Comparison of ENCODE assay signal across 14 cellular contexts in genomic region chr20:48821261-48821910, GRCh38. TPM values are rescaled to one million over a fixed set of nuclear protein-coding genes. Genes with fewer than 3 reads are reported as not detected.
A peak's percentile ranks its signal among the peaks of the same experiment; 100 is the strongest.
DNase-seq lines count a peak whose midpoint lies in the region; ATAC-seq, FAIRE-seq and TF ChIP-seq lines count a peak whose summit lies in the region.
"Had no signal": no experiment of that assay in that cellular context is flagged by ENCODE, and none has a peak within 500 bp of the region (broad histone marks: within the 10 kb centered on the region; RNA-seq: fewer than 3 reads in every experiment).

No MANE protein-coding gene starts in this region.

- no peak overlapping the region for H3K4me3 ChIP-seq in A673 (ENCODE audit: low read depth, low read length, poor library complexity, severe bottlenecking)
- H3K4me3 ChIP-seq in endodermal cell (ENCODE audit: low read length), result no peak overlapping the region
- peak overlapping the region in 1 of 2 donors; percentile 13 for H3K4me3 ChIP-seq in left lung
- H3K4me3 ChIP-seq: ascending aorta, ovary had no signal

- H3K36me3 Mint-ChIP-seq in effector memory CD8-positive, alpha-beta T cell (ENCODE audit: insufficient read depth), result peaks cover 68% of the 10 kb centered on the region
- peaks cover 52% of the 10 kb centered on the region for H3K36me3 Mint-ChIP-seq in endodermal cell (ENCODE audit: low read depth)

- H3K4me1 ChIP-seq in A673 (ENCODE audit: insufficient read depth, low read length, poor library complexity, severe bottlenecking), result peaks cover 65% of the 10 kb centered on the region
- H3K4me1 ChIP-seq in endodermal cell (ENCODE audit: control insufficient read depth, insufficient read depth, low read length), result peaks cover 25% of the 10 kb centered on the region
- H3K4me1 ChIP-seq in left lung, result peaks cover 10 to 98% of the 10 kb centered on the region in 2 donors

- H3K27me3 ChIP-seq in A673 (replicated peaks; ENCODE audit: insufficient read depth, low read depth, low read length, poor library complexity) (no peaks in the 10 kb centered on the region), endodermal cell (ENCODE audit: control insufficient read depth, insufficient read depth, low read length, poor library complexity, severe bottlenecking) (no peaks in the 10 kb centered on the region), left lung (peaks cover 0 to 92% of the 10 kb centered on the region in 2 donors)
- H3K27me3 ChIP-seq: ascending aorta, heart left ventricle, ovary had no signal

- no peak for TF ChIP-seq CTCF in A673 (conservative IDR thresholded peaks at IDR 0.05; ENCODE audit: low read depth, low read length)
- no peak for TF ChIP-seq CTCF in endodermal cell (conservative IDR thresholded peaks at IDR 0.05)
- TF ChIP-seq CTCF in left lung (IDR thresholded peaks at IDR 0.05), result no peak

- H3K27ac ChIP-seq in A673 (ENCODE audit: low read depth, low read length, poor library complexity, severe bottlenecking), result peak overlapping the region; percentile 26
- no peak overlapping the region for H3K27ac ChIP-seq in endodermal cell (ENCODE audit: low read depth, low read length)
- peak overlapping the region in 1 of 2 donors; percentile 97 for H3K27ac ChIP-seq in left lung
- H3K27ac ChIP-seq: ovary had no signal

- H3K9me3 ChIP-seq in A673 (ENCODE audit: low read depth, low read length, poor library complexity, severe bottlenecking) (no peaks in the 10 kb centered on the region), endodermal cell (ENCODE audit: control insufficient read depth, low read length) (no peaks in the 10 kb centered on the region), left lung (no peaks in the 10 kb centered on the region)
- H3K9me3 ChIP-seq: ascending aorta, heart left ventricle, ovary had no signal

- DNase-seq in A673 (ENCODE audit: low spot score), result no peak
- DNase-seq in GM19239 (ENCODE audit: insufficient read length, low spot score), result no peak
- DNase-seq in SKM-1 (lab: John Stamatoyannopoulos, UW; ENCODE audit: unreplicated experiment), result peak; percentile 54
- no peak for DNase-seq in effector memory CD8-positive, alpha-beta T cell
- DNase-seq in NCI-H82 treated with DMSO at 0.1 percent for 48 hours (lab: John Stamatoyannopoulos, UW; ENCODE audit: unreplicated experiment), result no peak
- no peak for DNase-seq in stimulated activated CD4-positive, alpha-beta T cell treated with anti-CD3 and anti-CD28 coated beads, Interleukin-15, amount 100 ng/mL, for 24 hours
- no peak for DNase-seq in endodermal cell
- DNase-seq in left lung, result no peak
- DNase-seq: heart left ventricle, NCI-H1048, NCI-H524, ovary had no signal

- H3K36me3 ChIP-seq in A673 (ENCODE audit: insufficient read depth, low read length, poor library complexity, severe bottlenecking) (peaks cover 79% of the 10 kb centered on the region), endodermal cell (ENCODE audit: control insufficient read depth, insufficient read depth, low read length) (peaks cover 29% of the 10 kb centered on the region), left lung (peaks cover 0 to 31% of the 10 kb centered on the region in 2 donors)
- H3K36me3 ChIP-seq: ovary had no signal

- intact Hi-C loops in A673 (cut with micrococcal nuclease; ENCODE audit: unreplicated experiment) (loop anchor here (10.0 kb wide), 1 partner anchor 167 kb away; no protein-coding TSS in a partner anchor), left lung (cut with DNase I) (loop anchor here in 1 of 2 donors (10.0 kb wide), 1 partner anchor 47 kb away; no protein-coding TSS in a partner anchor)

- H3K4me1 Mint-ChIP-seq in effector memory CD8-positive, alpha-beta T cell (ENCODE audit: low read depth in 2 of 2), result peaks cover 91 to 92% of the 10 kb centered on the region in 2 donors
- H3K4me1 Mint-ChIP-seq in endodermal cell, result peaks cover 37% of the 10 kb centered on the region

- CTCF ChIA-PET in A673 (lab: Charles Lee), result no interaction called here

- peak; percentile 49 for FAIRE-seq in GM19239 (lab: Jason Lieb, UNC)

- POLR2A ChIA-PET in A673 (lab: Charles Lee; ENCODE audit: low non-redundant PET), result no interaction called here

- H3K9me3 Mint-ChIP-seq in effector memory CD8-positive, alpha-beta T cell, result no peaks in the 10 kb centered on the region
- no peaks in the 10 kb centered on the region for H3K9me3 Mint-ChIP-seq in endodermal cell

- ATAC-seq in effector memory CD8-positive, alpha-beta T cell (replicated peaks), result peak; percentile 14
- no peak for ATAC-seq in left lung
- ATAC-seq: heart left ventricle, SK-N-SH treated with all-trans-retinoic acid at 6 μM for 48 hours had no signal

- no peaks in the 10 kb centered on the region for H3K27me3 Mint-ChIP-seq in effector memory CD8-positive, alpha-beta T cell
- H3K27me3 Mint-ChIP-seq in endodermal cell (ENCODE audit: insufficient read depth), result peaks cover 3% of the 10 kb centered on the region

- H3K9ac ChIP-seq in endodermal cell (ENCODE audit: extremely low read depth, low read length, poor library complexity, severe bottlenecking), result no peak overlapping the region

- H3K4me3 Mint-ChIP-seq in effector memory CD8-positive, alpha-beta T cell, result peak overlapping the region; percentile 98 to 99
- no peak overlapping the region for H3K4me3 Mint-ChIP-seq in endodermal cell

- 92 to 93% methylated on average over 5 to 8 of the region's 8 CpGs for WGBS in endodermal cell (ENCODE audit: insufficient coverage in 1 of 2, insufficient read length in 1 of 2), 2 experiments

- BruUV-seq in A673 (replicated peaks; lab: Mats Ljungman, UMichigan), result no TSS peak

- no peak overlapping the region for H3K27ac Mint-ChIP-seq in effector memory CD8-positive, alpha-beta T cell
- no peak overlapping the region for H3K27ac Mint-ChIP-seq in endodermal cell

RNA-seq across cellular contexts. Expression of gene PREX1, which starts 6.4 kb away (rescaled TPM):
- total RNA-seq in A673 (2021) (145 and 174 TPM in 2 replicates), endodermal cell (10 to 100 TPM; 65.3 to 70.5 TPM), left lung (100 to 1,000 TPM in 1 of 2 donors, 10 to 100 TPM in 1; 40.6 to 111 TPM)
- 74.2 TPM for polyA plus RNA-seq in endodermal cell (2013, experiment 1 of 2)
- polyA plus RNA-seq in endodermal cell (2013, experiment 2 of 2), result 71.0 TPM
